1 cellular context compared by ENCODE assay signal in genomic region chr18:46250084-46250811, GRCh38.
TF ChIP-seq lines count a peak whose summit lies in the region.

No MANE protein-coding gene starts in this region.

TF ChIP-seq in HepG2, 621 proteins besides CTCF, POLR2A, EP300 and RAD21 (continued from another document):
- TF ChIP-seq ZNF512B (CRISPR knock-in tag; IDR thresholded peaks at IDR 0.05; ENCODE audit: borderline replicate concordance) (no peak), TAF1 (CRISPR knock-in tag; IDR thresholded peaks at IDR 0.05) (no peak), HNF1B (CRISPR knock-in tag; IDR thresholded peaks at IDR 0.05) (no peak), CREB3 (CRISPR knock-in tag; IDR thresholded peaks at IDR 0.05) (no peak), HOXA3 (CRISPR knock-in tag; IDR thresholded peaks at IDR 0.05) (no peak), ZNF816 (CRISPR knock-in tag; IDR thresholded peaks at IDR 0.05; ENCODE audit: borderline replicate concordance) (no peak), RFX5 (IDR thresholded peaks at IDR 0.05; ENCODE audit: low read depth, low read length) (no peak), ZNF546 (CRISPR knock-in tag; conservative IDR thresholded peaks at IDR 0.05) (no peak)
- TF ChIP-seq, protein P1, sequence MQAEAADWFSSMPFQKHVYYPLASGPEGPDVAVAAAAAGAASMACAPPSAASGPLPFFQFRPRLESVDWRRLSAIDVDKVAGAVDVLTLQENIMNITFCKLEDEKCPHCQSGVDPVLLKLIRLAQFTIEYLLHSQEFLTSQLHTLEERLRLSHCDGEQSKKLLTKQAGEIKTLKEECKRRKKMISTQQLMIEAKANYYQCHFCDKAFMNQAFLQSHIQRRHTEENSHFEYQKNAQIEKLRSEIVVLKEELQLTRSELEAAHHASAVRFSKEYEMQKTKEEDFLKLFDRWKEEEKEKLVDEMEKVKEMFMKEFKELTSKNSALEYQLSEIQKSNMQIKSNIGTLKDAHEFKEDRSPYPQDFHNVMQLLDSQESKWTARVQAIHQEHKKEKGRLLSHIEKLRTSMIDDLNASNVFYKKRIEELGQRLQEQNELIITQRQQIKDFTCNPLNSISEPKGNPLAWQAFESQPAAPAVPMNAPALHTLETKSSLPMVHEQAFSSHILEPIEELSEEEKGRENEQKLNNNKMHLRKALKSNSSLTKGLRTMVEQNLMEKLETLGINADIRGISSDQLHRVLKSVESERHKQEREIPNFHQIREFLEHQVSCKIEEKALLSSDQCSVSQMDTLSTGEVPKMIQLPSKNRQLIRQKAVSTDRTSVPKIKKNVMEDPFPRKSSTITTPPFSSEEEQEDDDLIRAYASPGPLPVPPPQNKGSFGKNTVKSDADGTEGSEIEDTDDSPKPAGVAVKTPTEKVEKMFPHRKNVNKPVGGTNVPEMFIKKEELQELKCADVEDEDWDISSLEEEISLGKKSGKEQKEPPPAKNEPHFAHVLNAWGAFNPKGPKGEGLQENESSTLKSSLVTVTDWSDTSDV (CRISPR knock-in tag; IDR thresholded peaks at IDR 0.05), result no peak
- TF ChIP-seq, protein P2, sequence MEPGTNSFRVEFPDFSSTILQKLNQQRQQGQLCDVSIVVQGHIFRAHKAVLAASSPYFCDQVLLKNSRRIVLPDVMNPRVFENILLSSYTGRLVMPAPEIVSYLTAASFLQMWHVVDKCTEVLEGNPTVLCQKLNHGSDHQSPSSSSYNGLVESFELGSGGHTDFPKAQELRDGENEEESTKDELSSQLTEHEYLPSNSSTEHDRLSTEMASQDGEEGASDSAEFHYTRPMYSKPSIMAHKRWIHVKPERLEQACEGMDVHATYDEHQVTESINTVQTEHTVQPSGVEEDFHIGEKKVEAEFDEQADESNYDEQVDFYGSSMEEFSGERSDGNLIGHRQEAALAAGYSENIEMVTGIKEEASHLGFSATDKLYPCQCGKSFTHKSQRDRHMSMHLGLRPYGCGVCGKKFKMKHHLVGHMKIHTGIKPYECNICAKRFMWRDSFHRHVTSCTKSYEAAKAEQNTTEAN (CRISPR knock-in tag; conservative IDR thresholded peaks at IDR 0.05), result no peak
